ENCODE assay signal across 19 cellular contexts in the genomic region with DNA sequence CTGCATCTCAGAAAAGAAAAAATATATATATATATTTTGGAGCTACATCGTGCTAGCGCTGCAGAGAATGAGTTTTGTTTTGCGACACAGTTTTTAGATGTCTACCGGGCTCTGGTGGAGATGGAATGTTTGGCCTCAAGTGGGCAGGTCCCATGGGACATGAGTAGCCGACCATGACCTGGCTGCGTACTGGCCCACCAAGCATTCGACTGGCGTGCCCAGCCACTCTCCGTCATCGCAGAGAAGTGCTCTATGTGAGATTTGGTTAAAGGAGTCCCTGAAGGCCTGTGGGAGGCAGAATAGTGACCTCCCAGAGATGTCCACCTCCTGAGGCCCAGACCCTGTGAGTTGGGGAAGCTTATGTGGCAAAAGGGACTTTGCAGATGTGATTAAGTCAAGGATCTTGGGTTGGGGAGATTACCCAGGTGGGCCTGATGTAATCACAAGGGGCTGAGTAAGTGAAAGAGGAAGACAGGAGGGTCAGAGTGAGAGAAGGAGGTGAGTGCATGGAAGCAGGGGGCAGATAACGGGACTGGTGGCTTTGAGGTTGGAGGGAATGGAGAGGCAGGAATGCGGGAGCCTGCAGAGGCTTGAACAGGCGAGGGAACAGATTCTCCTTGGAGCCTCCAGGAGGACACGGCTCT. TPM values are rescaled to one million over a fixed set of nuclear protein-coding genes. Genes with fewer than 3 reads are reported as not detected.
"Had no signal": no experiment of that assay in that cellular context is flagged by ENCODE, and none has a peak within 500 bp of the region (broad histone marks: within the 10 kb centered on the region; RNA-seq: fewer than 3 reads in every experiment).

No MANE protein-coding gene starts in this region.

- FAIRE-seq: colon, endometrium had no signal

- H3K27me3 ChIP-seq: cardiac muscle cell, vagina had no signal

- H3K27ac Mint-ChIP-seq: activated CD4-positive, alpha-beta memory T cell treated with anti-CD3 and anti-CD28 coated beads for 36 hours; activated CD4-positive, alpha-beta T cell treated with anti-CD3 and anti-CD28 coated beads for 36 hours had no signal

- H3K4me3 Mint-ChIP-seq: activated CD4-positive, alpha-beta memory T cell treated with anti-CD3 and anti-CD28 coated beads for 36 hours; activated CD4-positive, alpha-beta T cell treated with anti-CD3 and anti-CD28 coated beads for 36 hours; activated T-cell treated with anti-CD3 and anti-CD28 coated beads, Interleukin-2, amount 50 U/mL, for 4 hours had no signal

- ATAC-seq: activated CD4-positive, alpha-beta T cell treated with anti-CD3 and anti-CD28 coated beads for 36 hours; activated T-cell treated with anti-CD3 and anti-CD28 coated beads, Interleukin-2, amount 50 U/mL, for 4 hours; left colon had no signal

- H3K27ac ChIP-seq: cardiac muscle cell, lower lobe of right lung, transverse colon, vagina, WERI-Rb-1 had no signal

- DNase-seq: activated CD4-positive, alpha-beta memory T cell treated with anti-CD3 and anti-CD28 coated beads for 36 hours; activated CD4-positive, alpha-beta T cell treated with anti-CD3 and anti-CD28 coated beads for 36 hours; activated effector memory CD4-positive, alpha-beta T cell treated with Interleukin-2 at 50 U/mL for 16 hours; activated naive CD4-positive, alpha-beta T cell treated with anti-CD3 and anti-CD28 coated beads, Interleukin-2, amount 50 U/mL, for 16 hours; activated T-cell treated with anti-CD3 and anti-CD28 coated beads, Interleukin-2, amount 50 U/mL, for 4 hours; midbrain; stimulated activated CD4-positive, alpha-beta T cell treated with anti-CD3 and anti-CD28 coated beads, Interleukin-12 subunit alpha, Interleukin-12 subunit beta, amount 100 ng/mL, for 4 hours; stimulated activated CD4-positive, alpha-beta T cell treated with anti-CD3 and anti-CD28 coated beads, Interleukin-2, amount 100 ng/mL, for 24 hours; T1000; WERI-Rb-1 had no signal

- H3K36me3 Mint-ChIP-seq: activated CD4-positive, alpha-beta memory T cell treated with anti-CD3 and anti-CD28 coated beads for 36 hours had no signal

- H3K9me3 Mint-ChIP-seq: activated T-cell treated with anti-CD3 and anti-CD28 coated beads, Interleukin-2, amount 50 U/mL, for 4 hours had no signal

- H3K36me3 ChIP-seq: cardiac muscle cell, lower lobe of right lung, transverse colon, vagina, WERI-Rb-1 had no signal

- H3K4me3 ChIP-seq: cardiac muscle cell, transverse colon, vagina had no signal

RNA-seq across cellular contexts. Expression of a gene that starts 0.8 kb away (rescaled TPM):
- total RNA-seq: activated CD4-positive, alpha-beta memory T cell treated with anti-CD3 and anti-CD28 coated beads for 36 hours; activated CD4-positive, alpha-beta T cell treated with anti-CD3 and anti-CD28 coated beads for 36 hours; cardiac muscle cell; myocyte; renal cortical epithelial cell had no signal
- polyA plus RNA-seq: cardiac muscle cell had no signal

RNA-seq across cellular contexts. Expression of a gene that starts 31.7 kb away (rescaled TPM):
- total RNA-seq: activated CD4-positive, alpha-beta memory T cell treated with anti-CD3 and anti-CD28 coated beads for 36 hours; activated CD4-positive, alpha-beta T cell treated with anti-CD3 and anti-CD28 coated beads for 36 hours; cardiac muscle cell; myocyte; renal cortical epithelial cell had no signal
- polyA plus RNA-seq: cardiac muscle cell had no signal
